Comparison of ENCODE assay signal across 7 cellular contexts in the genomic region with DNA sequence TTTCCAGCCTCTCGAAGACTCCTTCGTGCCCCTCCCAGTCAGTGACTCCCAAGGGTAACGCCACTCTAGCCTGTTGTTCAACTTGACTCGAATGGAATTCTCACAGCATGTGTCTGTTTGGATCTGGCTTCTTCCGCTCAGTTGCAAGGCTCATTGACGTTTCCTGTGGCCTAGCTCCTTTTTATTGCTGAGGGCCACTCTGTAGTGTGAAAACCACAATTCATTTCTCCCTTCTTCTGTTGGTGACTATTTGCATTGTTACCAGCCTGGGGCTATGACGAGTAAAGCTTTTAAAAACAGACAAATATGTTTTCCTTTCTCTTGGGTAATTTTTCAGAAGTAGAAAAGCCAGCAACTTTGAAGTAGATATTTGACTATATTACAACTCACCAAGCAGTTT. TPM values are rescaled to one million over a fixed set of nuclear protein-coding genes. Genes with fewer than 3 reads are reported as not detected.
"Had no signal": no experiment of that assay in that cellular context is flagged by ENCODE, and none has a peak within 500 bp of the region (broad histone marks: within the 10 kb centered on the region; RNA-seq: fewer than 3 reads in every experiment).

No MANE protein-coding gene starts in this region.

RNA-seq across cellular contexts. Expression of a gene that starts 1.8 kb away (rescaled TPM):
- total RNA-seq: kidney epithelial cell, lung microvascular endothelial cell, osteoblast, progenitor cell of endocrine pancreas, right atrium auricular region, skeletal muscle tissue, urinary bladder had no signal
